ENCODE assay signal across 15 cellular contexts in genomic region chr17:3589784-3590183, GRCh38. TPM values are rescaled to one million over a fixed set of nuclear protein-coding genes. Genes with fewer than 3 reads are reported as not detected.
DNase-seq lines count a peak whose midpoint lies in the region; ATAC-seq and TF ChIP-seq lines count a peak whose summit lies in the region.
"Had no signal": no experiment of that assay in that cellular context is flagged by ENCODE, and none has a peak within 500 bp of the region (broad histone marks: within the 10 kb centered on the region; RNA-seq: fewer than 3 reads in every experiment).

No MANE protein-coding gene starts in this region.

- no peak overlapping the region for H2BK120ac ChIP-seq in neuronal stem cell (ENCODE audit: low read depth, low read length)

- ATAC-seq in GM19351 (IDR thresholded peaks at IDR 0.05; ENCODE audit: unreplicated experiment): no peak
- ATAC-seq: HepG2 had no signal

- no peak overlapping the region for H2AK5ac ChIP-seq in neuronal stem cell (ENCODE audit: low read depth, low read length)

- no peaks in the 10 kb centered on the region for H3K79me1 ChIP-seq in neuronal stem cell (ENCODE audit: low read depth, low read length)

- H3K4me2 ChIP-seq in BLaER1 (peak overlapping the region; percentile 80), neuronal stem cell (ENCODE audit: insufficient read depth, low read length, poor library complexity, severe bottlenecking) (no peak overlapping the region)

- no peak overlapping the region for H3K4me3 Mint-ChIP-seq in endodermal cell
- H3K4me3 Mint-ChIP-seq: B cell; CD4-positive, alpha-beta T cell; IgD-negative memory B cell had no signal

- H3K9me3 ChIP-seq in BLaER1: no peaks in the 10 kb centered on the region
- no peaks in the 10 kb centered on the region for H3K9me3 ChIP-seq in endodermal cell (ENCODE audit: control insufficient read depth, low read length)
- H3K9me3 ChIP-seq in neuronal stem cell (replicated peaks in 1 of 2; ENCODE audit: control insufficient read depth in 2 of 2, insufficient read depth in 1 of 2, low read depth in 1 of 2, low read length in 2 of 2): no peaks in the 10 kb centered on the region
- H3K9me3 ChIP-seq: Caco-2, HAP-1 had no signal

- H3K9me3 Mint-ChIP-seq in endodermal cell: no peaks in the 10 kb centered on the region
- H3K9me3 Mint-ChIP-seq: CD4-positive, alpha-beta T cell; IgD-negative memory B cell had no signal

- DNase-seq in H7 (peak; percentile 49), endodermal cell (peak; percentile 44), neuronal stem cell (ENCODE audit: low spot score) (no peak), OCI-M2 (lab: John Stamatoyannopoulos, UW; ENCODE audit: unreplicated experiment) (no peak), NCI-H1417 (lab: John Stamatoyannopoulos, UW) (no peak)
- no peak for DNase-seq in NK-92 treated with Interleukin-12 subunit alpha and Interleukin-12 subunit beta, amount 100 ng/mL, for 24 hours (lab: John Stamatoyannopoulos, UW)
- DNase-seq: Caco-2; CD4-positive, alpha-beta T cell had no signal

- TF ChIP-seq CTCF in endodermal cell (conservative IDR thresholded peaks at IDR 0.05): no peak

- H3K27ac ChIP-seq in BLaER1 (peak overlapping the region; percentile 67), endodermal cell (ENCODE audit: low read depth, low read length) (no peak overlapping the region), neuronal stem cell (replicated peaks; ENCODE audit: low read length) (no peak overlapping the region)
- H3K27ac ChIP-seq: C4-2B had no signal

- peak overlapping the region; percentile 17 for H3K23ac ChIP-seq in neuronal stem cell (ENCODE audit: low read depth, low read length, poor library complexity)

- no peak overlapping the region for H3K27ac Mint-ChIP-seq in endodermal cell
- H3K27ac Mint-ChIP-seq: B cell; CD4-positive, alpha-beta T cell had no signal

- no peak overlapping the region for H3K4ac ChIP-seq in neuronal stem cell (ENCODE audit: low read length)

- H4K20me1 ChIP-seq in BLaER1: no peaks in the 10 kb centered on the region

- WGBS in endodermal cell (ENCODE audit: insufficient coverage in 1 of 2, insufficient read length in 1 of 2), 2 experiments: 96 to 97% methylated on average over 11 to 22 of the region's 22 CpGs
- no CpG with 5 or more reads among the region's 22 CpGs for WGBS in neuronal stem cell (ENCODE audit: extremely low coverage in 2 of 2, insufficient read length in 2 of 2, insufficient replicate concordance in 1 of 2), 2 donors

- no peak overlapping the region for H3K9ac ChIP-seq in BLaER1
- H3K9ac ChIP-seq in endodermal cell (ENCODE audit: extremely low read depth, low read length, poor library complexity, severe bottlenecking): no peak overlapping the region
- H3K9ac ChIP-seq in neuronal stem cell (ENCODE audit: low read depth, low read length, poor library complexity): peak overlapping the region; percentile 44

- peak overlapping the region; percentile 53 for H2BK5ac ChIP-seq in neuronal stem cell (ENCODE audit: low read length)

- peaks cover 45% of the 10 kb centered on the region for H3K36me3 ChIP-seq in BLaER1
- H3K36me3 ChIP-seq in H7 (replicated peaks; ENCODE audit: control insufficient read depth, insufficient read depth, low read length): peaks cover 2% of the 10 kb centered on the region
- peaks cover 12% of the 10 kb centered on the region for H3K36me3 ChIP-seq in endodermal cell (ENCODE audit: control insufficient read depth, insufficient read depth, low read length)
- peaks cover 9 to 60% of the 10 kb centered on the region in 2 donors for H3K36me3 ChIP-seq in neuronal stem cell (replicated peaks in 1 of 2; ENCODE audit: control insufficient read depth in 2 of 2, insufficient read depth in 2 of 2, low read length in 2 of 2)
- H3K36me3 ChIP-seq: HAP-1 had no signal

- no peak overlapping the region for H4K8ac ChIP-seq in neuronal stem cell (ENCODE audit: low read depth, low read length)

- no peaks in the 10 kb centered on the region for H3K27me3 Mint-ChIP-seq in endodermal cell (ENCODE audit: insufficient read depth)
- H3K27me3 Mint-ChIP-seq: B cell; CD4-positive, alpha-beta T cell; IgD-negative memory B cell had no signal

- H3K4me3 ChIP-seq in BLaER1 (no peak overlapping the region), H7 (ENCODE audit: insufficient read depth, low read depth, low read length) (no peak overlapping the region), endodermal cell (ENCODE audit: low read length) (no peak overlapping the region), neuronal stem cell (ENCODE audit: low read length in 2 of 2) (no peak overlapping the region)
- H3K4me3 ChIP-seq: HAP-1 had no signal

- H3K4me1 ChIP-seq in BLaER1: peaks cover 48% of the 10 kb centered on the region
- no peaks in the 10 kb centered on the region for H3K4me1 ChIP-seq in endodermal cell (ENCODE audit: control insufficient read depth, insufficient read depth, low read length)
- no peaks in the 10 kb centered on the region for H3K4me1 ChIP-seq in neuronal stem cell (ENCODE audit: control insufficient read depth in 2 of 2, insufficient read depth in 1 of 2, low read depth in 1 of 2, low read length in 2 of 2)
- H3K4me1 ChIP-seq: Caco-2, HAP-1 had no signal

- H2BK15ac ChIP-seq in neuronal stem cell (ENCODE audit: low read length): no peak overlapping the region

- no peak overlapping the region for H4K91ac ChIP-seq in neuronal stem cell (ENCODE audit: low read depth, low read length, poor library complexity)

- no peak overlapping the region for H2AFZ ChIP-seq in neuronal stem cell (ENCODE audit: low read length)

- H3K18ac ChIP-seq in neuronal stem cell (ENCODE audit: low read length): no peak overlapping the region

- no peak overlapping the region for H2BK12ac ChIP-seq in neuronal stem cell (ENCODE audit: low read length)

- peaks cover 32% of the 10 kb centered on the region for H3K36me3 Mint-ChIP-seq in endodermal cell (ENCODE audit: low read depth)

- H3K14ac ChIP-seq in neuronal stem cell (ENCODE audit: low read length): no peak overlapping the region

- H3K27me3 ChIP-seq in BLaER1 (no peaks in the 10 kb centered on the region), H7 (ENCODE audit: control insufficient read depth, insufficient read depth, low read length) (no peaks in the 10 kb centered on the region), endodermal cell (ENCODE audit: control insufficient read depth, insufficient read depth, low read length, poor library complexity, severe bottlenecking) (no peaks in the 10 kb centered on the region), neuronal stem cell (ENCODE audit: control insufficient read depth in 3 of 3, insufficient read depth in 3 of 3, low read depth in 1 of 3, low read length in 3 of 3) (no peaks in the 10 kb centered on the region)

- no peaks in the 10 kb centered on the region for H3K4me1 Mint-ChIP-seq in endodermal cell

RNA-seq across cellular contexts. Expression of gene TRPV1, which starts 19.4 kb away (rescaled TPM):
- 3.0 and 3.1 TPM in 2 replicates for total RNA-seq in H7 (2014; rRNA removed; shearing (Covaris generic))
- total RNA-seq in endodermal cell: 1 to 10 TPM; 8.0 to 9.2 TPM
- polyA plus RNA-seq in endodermal cell (2013, experiment 1 of 2): 5.1 TPM
- polyA plus RNA-seq in endodermal cell (2013, experiment 2 of 2): 4.4 TPM
- polyA plus RNA-seq in neuronal stem cell (2013, experiment 1 of 2): 3.2 TPM
- 3.3 TPM for polyA plus RNA-seq in neuronal stem cell (2013, experiment 2 of 2)

RNA-seq across cellular contexts. Expression of gene TRPV3, which starts 32.2 kb away (rescaled TPM):
- total RNA-seq in H7 (2014; rRNA removed; shearing (Covaris generic)): 0.69 and 2.5 TPM in 2 replicates
- 10 to 100 TPM in 1 of 2 donors, 1 to 10 TPM in 1; 6.2 to 11.3 TPM for total RNA-seq in endodermal cell
- polyA plus RNA-seq in endodermal cell (2013, experiment 1 of 2): 3.8 TPM
- 3.8 TPM for polyA plus RNA-seq in endodermal cell (2013, experiment 2 of 2)
- 2.0 TPM for polyA plus RNA-seq in neuronal stem cell (2013, experiment 1 of 2)
- 2.4 TPM for polyA plus RNA-seq in neuronal stem cell (2013, experiment 2 of 2)

RNA-seq across cellular contexts. Expression of gene SHPK, which starts 46.3 kb away (rescaled TPM):
- 22.9 and 27.0 TPM in 2 replicates for total RNA-seq in H7 (2014; rRNA removed; shearing (Covaris generic))
- total RNA-seq in endodermal cell: 10 to 100 TPM; 35.2 to 46.4 TPM
- 18.2 TPM for polyA plus RNA-seq in endodermal cell (2013, experiment 1 of 2)
- polyA plus RNA-seq in endodermal cell (2013, experiment 2 of 2): 18.6 TPM
- 13.9 TPM for polyA plus RNA-seq in neuronal stem cell (2013, experiment 1 of 2)
- polyA plus RNA-seq in neuronal stem cell (2013, experiment 2 of 2): 14.1 TPM

RNA-seq across cellular contexts. Expression of gene CTNS, which starts 46.8 kb away (rescaled TPM):
- 9.6 and 17.9 TPM in 2 replicates for total RNA-seq in H7 (2014; rRNA removed; shearing (Covaris generic))
- 10 to 100 TPM; 17.2 to 18.8 TPM for total RNA-seq in endodermal cell
- polyA plus RNA-seq in endodermal cell (2013, experiment 1 of 2): 16.9 TPM
- 14.1 TPM for polyA plus RNA-seq in endodermal cell (2013, experiment 2 of 2)
- 12.5 TPM for polyA plus RNA-seq in neuronal stem cell (2013, experiment 1 of 2)
- polyA plus RNA-seq in neuronal stem cell (2013, experiment 2 of 2): 12.7 TPM

Comparison
In these comparisons a context has a peak if more than half of its experiments do, and no peak if none do; other contexts are left out.
1. DNase-seq: peak in H7 (single experiment) and endodermal cell (single experiment); none in neuronal stem cell (single experiment), OCI-M2 (single experiment), NK-92 treated with Interleukin-12 subunit alpha and Interleukin-12 subunit beta, amount 100 ng/mL, for 24 hours (single experiment) and NCI-H1417 (0 of 3).